22 cellular contexts compared by ENCODE assay signal in genomic region chr5:5678909-5679308, GRCh38.
DNase-seq lines count a peak whose midpoint lies in the region; ATAC-seq and TF ChIP-seq lines count a peak whose summit lies in the region.
"Had no signal": no experiment of that assay in that cellular context is flagged by ENCODE, and none has a peak within 500 bp of the region (broad histone marks: within the 10 kb centered on the region; RNA-seq: fewer than 3 reads in every experiment).

No MANE protein-coding gene starts in this region.

- no peaks in the 10 kb centered on the region for H3K36me3 ChIP-seq in BE2C
- H3K36me3 ChIP-seq in heart right ventricle, result no peaks in the 10 kb centered on the region
- H3K36me3 ChIP-seq in psoas muscle (ENCODE audit: insufficient read depth in 1 of 2, low read depth in 1 of 2), result no peaks in the 10 kb centered on the region
- H3K36me3 ChIP-seq in prostate gland, result no peaks in the 10 kb centered on the region
- H3K36me3 ChIP-seq: BLaER1 treated with 17β-estradiol and CSF1 and Interleukin-3, amounts not matched to agents 10 nM and 100 nM; HAP-1; lower lobe of right lung; sigmoid colon had no signal

- ATAC-seq in heart right ventricle, result peak; percentile 73 to 92 (median 84)
- peak; percentile 51 to 72 (median 62) for ATAC-seq in psoas muscle
- ATAC-seq: stimulated activated naive CD8-positive, alpha-beta T cell treated with anti-CD3 and anti-CD28 coated beads, Interleukin-15, Interleukin-2, amounts not matched to agents 100 U/mL and 50 U/mL, for 24 hours had no signal

- peak; percentile 42 for DNase-seq in BE2C
- DNase-seq in RPMI7951 (ENCODE audit: low read depth), result peak; percentile 71
- peak; percentile 40 to 61 for DNase-seq in heart right ventricle
- DNase-seq in psoas muscle, result peak; percentile 35 to 67
- no peak for DNase-seq in GM20000 (ENCODE audit: low spot score)
- no peak for DNase-seq in activated CD4-positive, alpha-beta T cell treated with anti-CD3 and anti-CD28 coated beads for 48 hours
- DNase-seq in activated T-cell treated with anti-CD3 and anti-CD28 coated beads, Interleukin-2, amount 50 U/mL, for 24 hours, result no peak
- DNase-seq in prostate gland (ENCODE audit: low spot score), result no peak
- DNase-seq: erythroblast; lower lobe of right lung; MM.1S; NCI-H1436 treated with DMSO at 0.1 percent for 48 hours; NCI-H2171; NCI-H82; OCI-M1; sigmoid colon; stimulated activated CD4-positive, alpha-beta T cell treated with anti-CD3 and anti-CD28 coated beads, Interleukin-2, amount 100 ng/mL, for 24 hours; stimulated activated naive CD8-positive, alpha-beta T cell treated with anti-CD3 and anti-CD28 coated beads, Interleukin-15, Interleukin-2, amounts not matched to agents 100 U/mL and 50 U/mL, for 24 hours had no signal

- H3K4me1 ChIP-seq in BE2C (peaks cover 25% of the 10 kb centered on the region), heart right ventricle (no peaks in the 10 kb centered on the region), psoas muscle (no peaks in the 10 kb centered on the region), prostate gland (replicated peaks) (no peaks in the 10 kb centered on the region)
- H3K4me1 ChIP-seq: BLaER1 treated with 17β-estradiol and CSF1 and Interleukin-3, amounts not matched to agents 10 nM and 100 nM; HAP-1; lower lobe of right lung; sigmoid colon had no signal

- H3K4me3 Mint-ChIP-seq in activated T-cell treated with anti-CD3 and anti-CD28 coated beads, Interleukin-2, amount 50 U/mL, for 24 hours, result no peak overlapping the region
- H3K4me3 Mint-ChIP-seq: central memory CD8-positive, alpha-beta T cell; type B pancreatic cell had no signal

- no peak overlapping the region for H3K27ac Mint-ChIP-seq in activated T-cell treated with anti-CD3 and anti-CD28 coated beads, Interleukin-2, amount 50 U/mL, for 24 hours
- H3K27ac Mint-ChIP-seq: type B pancreatic cell had no signal

- H3K27ac ChIP-seq in heart right ventricle (peak overlapping the region in 3 of 10 donors; percentile 12 to 62 (median 44)), psoas muscle (peak overlapping the region; percentile 61), prostate gland (no peak overlapping the region)
- H3K27ac ChIP-seq: BLaER1 treated with 17β-estradiol and CSF1 and Interleukin-3, amounts not matched to agents 10 nM and 100 nM; lower lobe of right lung; sigmoid colon had no signal

- H3K4me1 Mint-ChIP-seq in activated T-cell treated with anti-CD3 and anti-CD28 coated beads, Interleukin-2, amount 50 U/mL, for 24 hours (ENCODE audit: low read depth), result no peaks in the 10 kb centered on the region
- H3K4me1 Mint-ChIP-seq: central memory CD8-positive, alpha-beta T cell had no signal

- H3K9me3 Mint-ChIP-seq in activated T-cell treated with anti-CD3 and anti-CD28 coated beads, Interleukin-2, amount 50 U/mL, for 24 hours, result peaks cover 9% of the 10 kb centered on the region

- WGBS in heart right ventricle, 2 donors, result 38 to 54% methylated on average over 4 of the region's 4 CpGs
- 49 to 58% (median 53%) methylated on average over 4 of the region's 4 CpGs for WGBS in psoas muscle, 3 donors
- WGBS in prostate gland, result 64% methylated on average over 4 of the region's 4 CpGs

- H3K4me3 ChIP-seq in BE2C (ENCODE audit: low read depth, low read length), result no peak overlapping the region
- no peak overlapping the region for H3K4me3 ChIP-seq in heart right ventricle
- no peak overlapping the region for H3K4me3 ChIP-seq in psoas muscle
- no peak overlapping the region for H3K4me3 ChIP-seq in prostate gland
- H3K4me3 ChIP-seq: BLaER1 treated with 17β-estradiol and CSF1 and Interleukin-3, amounts not matched to agents 10 nM and 100 nM; HAP-1; lower lobe of right lung; sigmoid colon had no signal

- no peaks in the 10 kb centered on the region for H3K36me3 Mint-ChIP-seq in activated T-cell treated with anti-CD3 and anti-CD28 coated beads, Interleukin-2, amount 50 U/mL, for 24 hours (ENCODE audit: low read depth)

- no peaks in the 10 kb centered on the region for H3K27me3 Mint-ChIP-seq in activated T-cell treated with anti-CD3 and anti-CD28 coated beads, Interleukin-2, amount 50 U/mL, for 24 hours
- H3K27me3 Mint-ChIP-seq: central memory CD8-positive, alpha-beta T cell; type B pancreatic cell had no signal

- H3K9me3 ChIP-seq in BE2C, result no peaks in the 10 kb centered on the region
- peaks cover 0 to 10% (median 0%) of the 10 kb centered on the region in 11 donors for H3K9me3 ChIP-seq in heart right ventricle
- no peaks in the 10 kb centered on the region for H3K9me3 ChIP-seq in psoas muscle
- no peaks in the 10 kb centered on the region for H3K9me3 ChIP-seq in prostate gland
- H3K9me3 ChIP-seq: HAP-1, lower lobe of right lung, sigmoid colon had no signal

- no peak for TF ChIP-seq POLR2A in prostate gland (IDR thresholded peaks at IDR 0.05)

- TF ChIP-seq CTCF in BE2C (IDR thresholded peaks at IDR 0.05; ENCODE audit: low read depth, low read length) (no peak), heart right ventricle (IDR thresholded peaks at IDR 0.05) (no peak), psoas muscle (IDR thresholded peaks at IDR 0.05) (no peak), GM20000 (IDR thresholded peaks at IDR 0.05; ENCODE audit: extremely low read depth, missing control alignments) (no peak), prostate gland (IDR thresholded peaks at IDR 0.05) (no peak)

- intact Hi-C loops in heart right ventricle (cut with DNase I) (no loop called here), psoas muscle (cut with DNase I) (no loop called here), prostate gland (cut with DNase I) (no loop called here)

- no peaks in the 10 kb centered on the region for H3K27me3 ChIP-seq in BE2C
- H3K27me3 ChIP-seq in heart right ventricle, result no peaks in the 10 kb centered on the region
- H3K27me3 ChIP-seq in psoas muscle (ENCODE audit: insufficient read depth in 3 of 3, low read length in 2 of 3), result no peaks in the 10 kb centered on the region
- no peaks in the 10 kb centered on the region for H3K27me3 ChIP-seq in prostate gland (replicated peaks; ENCODE audit: insufficient read depth)
- H3K27me3 ChIP-seq: BLaER1 treated with 17β-estradiol and CSF1 and Interleukin-3, amounts not matched to agents 10 nM and 100 nM; sigmoid colon had no signal

Comparison
In these comparisons a context has a peak if more than half of its experiments do, and no peak if none do; other contexts are left out.
1. DNase-seq: peak in BE2C (single experiment), RPMI7951 (single experiment), heart right ventricle (2 of 2) and psoas muscle (2 of 2); none in GM20000 (single experiment), activated CD4-positive, alpha-beta T cell treated with anti-CD3 and anti-CD28 coated beads for 48 hours (single experiment), activated T-cell treated with anti-CD3 and anti-CD28 coated beads, Interleukin-2, amount 50 U/mL, for 24 hours (single experiment) and prostate gland (single experiment).